ENCODE assay signal across 8 cellular contexts in genomic region chr1:94417962-94418663, GRCh38. TPM values are rescaled to one million over a fixed set of nuclear protein-coding genes. Genes with fewer than 3 reads are reported as not detected.
DNase-seq lines count a peak whose midpoint lies in the region; ATAC-seq, FAIRE-seq and TF ChIP-seq lines count a peak whose summit lies in the region.

ABCD3 (plus strand) TSS chr1:94418389; CDS start chr1:94418479, 90 bp downstream.

- no peaks in the 10 kb centered on the region for H3K27me3 ChIP-seq in adipocyte (replicated peaks; ENCODE audit: control insufficient read depth, insufficient read depth, low read length)
- no peaks in the 10 kb centered on the region for H3K27me3 ChIP-seq in transverse colon

- intact Hi-C loops in cardiac septum (cut with DNase I) (loop anchor here (5.0 kb wide), 1 partner anchor 181 kb away; the partner anchor contains the start of gene ARHGAP29), transverse colon (cut with DNase I; ENCODE audit: low total_unique reads) (no loop called here)

- no peak for TF ChIP-seq CTCF in transverse colon (IDR thresholded peaks at IDR 0.05)

- ATAC-seq in HG02840 (IDR thresholded peaks at IDR 0.05; ENCODE audit: low FRiP score, unreplicated experiment), result peak; percentile 94

- peak; percentile 76 for DNase-seq in GM12892 (ENCODE audit: insufficient read length)
- DNase-seq in NCI-H1436 treated with DMSO at 0.1 percent for 48 hours (lab: John Stamatoyannopoulos, UW), result peak; percentile 77
- peak; percentile 94 for DNase-seq in T follicular helper cell (ENCODE audit: low read depth)
- peak; percentile 100 for DNase-seq in adipocyte (ENCODE audit: low read depth)
- peak; percentile 97 for DNase-seq in cardiac septum (ENCODE audit: low spot score)
- peak; percentile 96 for DNase-seq in pons (ENCODE audit: low spot score)
- DNase-seq in transverse colon, result peak; percentile 97

- H3K9ac ChIP-seq in adipocyte (ENCODE audit: low read length), result peak within 1 kb of the TSS; percentile 94

- no peaks in the 10 kb centered on the region for H3K36me3 ChIP-seq in adipocyte (ENCODE audit: control insufficient read depth, insufficient read depth, low read length, severe bottlenecking)
- H3K36me3 ChIP-seq in transverse colon, result no peaks in the 10 kb centered on the region

- H3K27ac ChIP-seq in transverse colon, result peak within 1 kb of the TSS; percentile 94 to 95 (median 95)

- H3K4me3 ChIP-seq in adipocyte (ENCODE audit: low read length), result peak within 1 kb of the TSS; percentile 88
- peak within 1 kb of the TSS; percentile 83 to 92 (median 89) for H3K4me3 ChIP-seq in transverse colon

- WGBS in transverse colon (ENCODE audit: low coverage in 1 of 2), 2 donors, result 0% methylated on average over 9 to 76 of the region's 85 CpGs

- H3K9me3 ChIP-seq in adipocyte (ENCODE audit: control insufficient read depth, low read length), result no peaks in the 10 kb centered on the region
- H3K9me3 ChIP-seq in transverse colon, result no peaks in the 10 kb centered on the region

- in situ Hi-C loops in transverse colon (cut with MboI; ENCODE audit: low pct_ligation_motif_present in 1 of 4, low pct_unique_long_range_greater_than_20kb in 1 of 4, low sequenced_read_pairs in 3 of 4), result no loop called here

- TF ChIP-seq EP300 in transverse colon (IDR thresholded peaks at IDR 0.05; ENCODE audit: low read depth), result no peak

- peaks cover 31% of the 10 kb centered on the region for H3K4me1 ChIP-seq in adipocyte (ENCODE audit: control insufficient read depth, insufficient read depth, low read length)
- H3K4me1 ChIP-seq in transverse colon, result peaks cover 16 to 49% (median 38%) of the 10 kb centered on the region in 4 donors

- FAIRE-seq in GM12892 (lab: Jason Lieb, UNC), result peak; percentile 76

- TF ChIP-seq POLR2A in GM12892 (IDR thresholded peaks at IDR 0.05; ENCODE audit: low read depth, low read length) (peak; percentile 80; the same call in 1 of the 2 replicates), transverse colon (IDR thresholded peaks at IDR 0.05) (peak; percentile 87)

RNA-seq across cellular contexts. Expression of gene ABCD3, which starts in this region (rescaled TPM):
- 21.9 TPM for polyA plus RNA-seq in GM12892 (2012; ENCODE audit: missing spikeins)
- 49.4 TPM for total RNA-seq in cardiac septum
- 10 to 100 TPM; 37.2 to 88.3 (median 58.1) TPM for total RNA-seq in transverse colon

Comparison
In these comparisons a context has a peak if more than half of its experiments do, and no peak if none do; other contexts are left out.
1. Peak in every context shown above with its lines: DNase-seq, ATAC-seq, H3K4me3 ChIP-seq and H3K27ac ChIP-seq.